In the genomic region with DNA sequence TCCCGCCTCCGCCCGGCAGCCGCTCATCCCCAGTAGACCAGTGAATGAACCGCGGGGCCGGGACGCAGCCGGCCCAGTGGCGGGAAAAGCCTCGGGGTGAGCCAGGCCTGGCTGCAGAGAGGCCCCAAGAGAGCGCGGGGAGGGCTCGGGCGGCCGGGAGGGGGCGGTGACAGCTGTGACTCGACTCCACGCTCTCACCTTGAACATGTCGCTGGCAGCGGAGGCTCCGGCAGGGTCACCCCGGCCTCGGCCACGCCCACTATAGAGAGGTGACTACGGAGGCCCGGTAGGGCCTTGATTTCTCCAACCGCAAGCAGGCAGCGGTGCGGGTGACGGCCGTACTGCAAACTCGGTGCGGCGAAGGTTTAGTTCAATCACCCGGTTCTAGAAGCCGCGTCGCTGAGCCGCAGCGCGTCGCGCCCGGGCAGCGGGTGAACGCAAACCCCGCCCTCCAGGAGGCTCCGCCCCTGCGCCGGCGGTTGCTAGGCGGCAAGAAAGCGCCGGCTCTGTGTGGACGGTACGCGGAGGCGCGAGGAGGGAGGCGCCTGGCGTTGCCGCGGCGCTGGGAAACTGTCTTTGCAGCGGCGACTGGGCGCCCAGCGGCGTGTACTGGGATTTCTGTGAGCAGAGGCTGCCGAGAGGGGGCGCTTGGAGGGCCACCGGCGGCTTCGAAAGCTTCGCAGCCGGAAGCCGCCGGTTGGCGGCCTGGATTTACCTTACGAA, we compare ENCODE assay signal across 1 cellular context.
TF ChIP-seq lines count a peak whose summit lies in the region.

Gene APOO (minus strand): TSS at position 443 of the 723 bp plus-strand sequence. CDS start 236 bp downstream, at position 207.
A gene with protein sequence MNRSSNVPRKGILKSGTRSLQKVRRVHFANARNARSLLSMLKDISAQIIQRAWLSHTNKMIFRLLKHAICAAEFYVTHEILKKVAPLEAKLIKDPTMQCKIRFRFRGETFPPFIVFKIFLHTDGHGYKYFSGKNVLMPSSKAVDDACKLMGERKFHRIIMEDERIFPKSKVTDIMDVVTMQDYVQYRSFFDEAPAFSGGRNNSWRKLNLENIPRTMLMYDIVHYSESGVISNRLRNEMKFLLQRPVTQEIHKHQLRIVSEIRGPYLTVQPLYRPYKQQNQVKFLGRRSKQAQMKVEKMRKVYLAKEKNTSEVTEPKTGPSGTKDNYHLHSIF (plus strand): TSS at position 511 of the 723 bp plus-strand sequence. CDS start 2,297 bp downstream, outside the sequence.

TF ChIP-seq in HepG2, 621 proteins besides CTCF, POLR2A, EP300 and RAD21 (continued from another document and continues in another):
- TF ChIP-seq, protein P1, sequence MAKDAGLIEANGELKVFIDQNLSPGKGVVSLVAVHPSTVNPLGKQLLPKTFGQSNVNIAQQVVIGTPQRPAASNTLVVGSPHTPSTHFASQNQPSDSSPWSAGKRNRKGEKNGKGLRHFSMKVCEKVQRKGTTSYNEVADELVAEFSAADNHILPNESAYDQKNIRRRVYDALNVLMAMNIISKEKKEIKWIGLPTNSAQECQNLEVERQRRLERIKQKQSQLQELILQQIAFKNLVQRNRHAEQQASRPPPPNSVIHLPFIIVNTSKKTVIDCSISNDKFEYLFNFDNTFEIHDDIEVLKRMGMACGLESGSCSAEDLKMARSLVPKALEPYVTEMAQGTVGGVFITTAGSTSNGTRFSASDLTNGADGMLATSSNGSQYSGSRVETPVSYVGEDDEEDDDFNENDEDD (CRISPR knock-in tag; IDR thresholded peaks at IDR 0.05; ENCODE audit: borderline replicate concordance), result peak; percentile 17; the same call in 1 of the 2 replicates
- TF ChIP-seq ZBTB21 (CRISPR knock-in tag; IDR thresholded peaks at IDR 0.05) (no peak), ZBTB39 (CRISPR knock-in tag; IDR thresholded peaks at IDR 0.05) (no peak), GABPA (IDR thresholded peaks at IDR 0.05; ENCODE audit: low read depth, low read length) (no peak), GABPA (CRISPR knock-in tag; IDR thresholded peaks at IDR 0.05; ENCODE audit: low read depth) (peak; percentile 31; the same call in 1 of the 2 replicates), TGIF2 (CRISPR knock-in tag; IDR thresholded peaks at IDR 0.05) (no peak), ZNF460 (CRISPR knock-in tag; IDR thresholded peaks at IDR 0.05; ENCODE audit: borderline replicate concordance) (no peak), REPIN1 (CRISPR knock-in tag; IDR thresholded peaks at IDR 0.05; ENCODE audit: borderline replicate concordance, low read depth) (no peak), POGZ (CRISPR knock-in tag; IDR thresholded peaks at IDR 0.05) (peak; percentile 67), STAT5B (CRISPR knock-in tag; IDR thresholded peaks at IDR 0.05) (no peak), SETDB1 (CRISPR knock-in tag; IDR thresholded peaks at IDR 0.05; ENCODE audit: borderline replicate concordance) (no peak), ZNF543 (CRISPR knock-in tag; IDR thresholded peaks at IDR 0.05) (no peak), KDM6A (CRISPR knock-in tag; IDR thresholded peaks at IDR 0.05; ENCODE audit: low read depth) (no peak), ZNF350 (CRISPR knock-in tag; IDR thresholded peaks at IDR 0.05; ENCODE audit: borderline replicate concordance, low read depth) (no peak; the same call in 1 of the 2 replicates), JUN (CRISPR knock-in tag; IDR thresholded peaks at IDR 0.05) (0 out of 2 replicates have a peak, but pooled peaks have one; percentile 45), THAP8 (CRISPR knock-in tag; IDR thresholded peaks at IDR 0.05; ENCODE audit: borderline replicate concordance) (no peak), ZNF484 (CRISPR knock-in tag; IDR thresholded peaks at IDR 0.05; ENCODE audit: borderline replicate concordance, low read depth) (no peak), ZBTB8A (CRISPR knock-in tag; IDR thresholded peaks at IDR 0.05; ENCODE audit: borderline replicate concordance, low read depth) (no peak), SMAD3 (CRISPR knock-in tag; IDR thresholded peaks at IDR 0.05) (no peak), ZNF7 (CRISPR knock-in tag; IDR thresholded peaks at IDR 0.05) (no peak), PRDM15 (CRISPR knock-in tag; IDR thresholded peaks at IDR 0.05) (no peak), NFE2L1 (CRISPR knock-in tag; IDR thresholded peaks at IDR 0.05; ENCODE audit: borderline replicate concordance) (no peak), ZNF614 (CRISPR knock-in tag; IDR thresholded peaks at IDR 0.05; ENCODE audit: borderline replicate concordance) (no peak), EED (CRISPR knock-in tag; IDR thresholded peaks at IDR 0.05) (no peak), ZEB1 (IDR thresholded peaks at IDR 0.05; ENCODE audit: insufficient replicate concordance, low read depth) (no peak), FOXA1 (IDR thresholded peaks at IDR 0.05) (no peak), FOXA1 (CRISPR knock-in tag; IDR thresholded peaks at IDR 0.05) (no peak), GATAD1 (CRISPR knock-in tag; IDR thresholded peaks at IDR 0.05) (0 out of 2 replicates have a peak, but pooled peaks have one; percentile 40), ETV5 (CRISPR knock-in tag; IDR thresholded peaks at IDR 0.05; ENCODE audit: borderline replicate concordance) (peak; percentile 45; the same call in 1 of the 2 replicates), SP1 (IDR thresholded peaks at IDR 0.05) (no peak), SP1 (CRISPR knock-in tag; IDR thresholded peaks at IDR 0.05) (peak; percentile 46; the same call in 1 of the 2 replicates), KLF6 (CRISPR knock-in tag; IDR thresholded peaks at IDR 0.05) (no peak), U2AF2 (IDR thresholded peaks at IDR 0.05; ENCODE audit: low read depth, low read length) (no peak), ZNF337 (CRISPR knock-in tag; IDR thresholded peaks at IDR 0.05; ENCODE audit: borderline replicate concordance, low read depth) (no peak), RXRB (CRISPR knock-in tag; IDR thresholded peaks at IDR 0.05; ENCODE audit: borderline replicate concordance) (0 out of 2 replicates have a peak, but pooled peaks have one; percentile 20), ELF3 (CRISPR knock-in tag; IDR thresholded peaks at IDR 0.05) (no peak), ARHGAP35 (CRISPR knock-in tag; IDR thresholded peaks at IDR 0.05; ENCODE audit: borderline replicate concordance) (no peak)
- TF ChIP-seq, protein P2, sequence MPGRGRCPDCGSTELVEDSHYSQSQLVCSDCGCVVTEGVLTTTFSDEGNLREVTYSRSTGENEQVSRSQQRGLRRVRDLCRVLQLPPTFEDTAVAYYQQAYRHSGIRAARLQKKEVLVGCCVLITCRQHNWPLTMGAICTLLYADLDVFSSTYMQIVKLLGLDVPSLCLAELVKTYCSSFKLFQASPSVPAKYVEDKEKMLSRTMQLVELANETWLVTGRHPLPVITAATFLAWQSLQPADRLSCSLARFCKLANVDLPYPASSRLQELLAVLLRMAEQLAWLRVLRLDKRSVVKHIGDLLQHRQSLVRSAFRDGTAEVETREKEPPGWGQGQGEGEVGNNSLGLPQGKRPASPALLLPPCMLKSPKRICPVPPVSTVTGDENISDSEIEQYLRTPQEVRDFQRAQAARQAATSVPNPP (CRISPR knock-in tag; IDR thresholded peaks at IDR 0.05), result 0 out of 2 replicates have a peak, but pooled peaks have one; percentile 21
- TF ChIP-seq, protein P3, sequence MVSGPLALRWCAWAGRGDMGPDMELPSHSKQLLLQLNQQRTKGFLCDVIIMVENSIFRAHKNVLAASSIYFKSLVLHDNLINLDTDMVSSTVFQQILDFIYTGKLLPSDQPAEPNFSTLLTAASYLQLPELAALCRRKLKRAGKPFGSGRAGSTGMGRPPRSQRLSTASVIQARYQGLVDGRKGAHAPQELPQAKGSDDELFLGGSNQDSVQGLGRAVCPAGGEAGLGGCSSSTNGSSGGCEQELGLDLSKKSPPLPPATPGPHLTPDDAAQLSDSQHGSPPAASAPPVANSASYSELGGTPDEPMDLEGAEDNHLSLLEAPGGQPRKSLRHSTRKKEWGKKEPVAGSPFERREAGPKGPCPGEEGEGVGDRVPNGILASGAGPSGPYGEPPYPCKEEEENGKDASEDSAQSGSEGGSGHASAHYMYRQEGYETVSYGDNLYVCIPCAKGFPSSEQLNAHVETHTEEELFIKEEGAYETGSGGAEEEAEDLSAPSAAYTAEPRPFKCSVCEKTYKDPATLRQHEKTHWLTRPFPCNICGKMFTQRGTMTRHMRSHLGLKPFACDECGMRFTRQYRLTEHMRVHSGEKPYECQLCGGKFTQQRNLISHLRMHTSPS (CRISPR knock-in tag; IDR thresholded peaks at IDR 0.05; ENCODE audit: low read depth), result no peak
- TF ChIP-seq, protein P4, sequence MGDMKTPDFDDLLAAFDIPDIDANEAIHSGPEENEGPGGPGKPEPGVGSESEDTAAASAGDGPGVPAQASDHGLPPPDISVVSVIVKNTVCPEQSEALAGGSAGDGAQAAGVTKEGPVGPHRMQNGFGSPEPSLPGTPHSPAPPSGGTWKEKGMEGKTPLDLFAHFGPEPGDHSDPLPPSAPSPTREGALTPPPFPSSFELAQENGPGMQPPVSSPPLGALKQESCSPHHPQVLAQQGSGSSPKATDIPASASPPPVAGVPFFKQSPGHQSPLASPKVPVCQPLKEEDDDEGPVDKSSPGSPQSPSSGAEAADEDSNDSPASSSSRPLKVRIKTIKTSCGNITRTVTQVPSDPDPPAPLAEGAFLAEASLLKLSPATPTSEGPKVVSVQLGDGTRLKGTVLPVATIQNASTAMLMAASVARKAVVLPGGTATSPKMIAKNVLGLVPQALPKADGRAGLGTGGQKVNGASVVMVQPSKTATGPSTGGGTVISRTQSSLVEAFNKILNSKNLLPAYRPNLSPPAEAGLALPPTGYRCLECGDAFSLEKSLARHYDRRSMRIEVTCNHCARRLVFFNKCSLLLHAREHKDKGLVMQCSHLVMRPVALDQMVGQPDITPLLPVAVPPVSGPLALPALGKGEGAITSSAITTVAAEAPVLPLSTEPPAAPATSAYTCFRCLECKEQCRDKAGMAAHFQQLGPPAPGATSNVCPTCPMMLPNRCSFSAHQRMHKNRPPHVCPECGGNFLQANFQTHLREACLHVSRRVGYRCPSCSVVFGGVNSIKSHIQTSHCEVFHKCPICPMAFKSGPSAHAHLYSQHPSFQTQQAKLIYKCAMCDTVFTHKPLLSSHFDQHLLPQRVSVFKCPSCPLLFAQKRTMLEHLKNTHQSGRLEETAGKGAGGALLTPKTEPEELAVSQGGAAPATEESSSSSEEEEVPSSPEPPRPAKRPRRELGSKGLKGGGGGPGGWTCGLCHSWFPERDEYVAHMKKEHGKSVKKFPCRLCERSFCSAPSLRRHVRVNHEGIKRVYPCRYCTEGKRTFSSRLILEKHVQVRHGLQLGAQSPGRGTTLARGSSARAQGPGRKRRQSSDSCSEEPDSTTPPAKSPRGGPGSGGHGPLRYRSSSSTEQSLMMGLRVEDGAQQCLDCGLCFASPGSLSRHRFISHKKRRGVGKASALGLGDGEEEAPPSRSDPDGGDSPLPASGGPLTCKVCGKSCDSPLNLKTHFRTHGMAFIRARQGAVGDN (CRISPR knock-in tag; IDR thresholded peaks at IDR 0.05), result peak; percentile 90
- TF ChIP-seq, protein P5, sequence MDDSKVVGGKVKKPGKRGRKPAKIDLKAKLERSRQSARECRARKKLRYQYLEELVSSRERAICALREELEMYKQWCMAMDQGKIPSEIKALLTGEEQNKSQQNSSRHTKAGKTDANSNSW (CRISPR knock-in tag; IDR thresholded peaks at IDR 0.05; ENCODE audit: borderline replicate concordance), result no peak
- TF ChIP-seq, protein P6, sequence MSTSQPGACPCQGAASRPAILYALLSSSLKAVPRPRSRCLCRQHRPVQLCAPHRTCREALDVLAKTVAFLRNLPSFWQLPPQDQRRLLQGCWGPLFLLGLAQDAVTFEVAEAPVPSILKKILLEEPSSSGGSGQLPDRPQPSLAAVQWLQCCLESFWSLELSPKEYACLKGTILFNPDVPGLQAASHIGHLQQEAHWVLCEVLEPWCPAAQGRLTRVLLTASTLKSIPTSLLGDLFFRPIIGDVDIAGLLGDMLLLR (CRISPR knock-in tag; IDR thresholded peaks at IDR 0.05), result no peak
